Comparison of ENCODE assay signal across 1 cellular context in the genomic region with DNA sequence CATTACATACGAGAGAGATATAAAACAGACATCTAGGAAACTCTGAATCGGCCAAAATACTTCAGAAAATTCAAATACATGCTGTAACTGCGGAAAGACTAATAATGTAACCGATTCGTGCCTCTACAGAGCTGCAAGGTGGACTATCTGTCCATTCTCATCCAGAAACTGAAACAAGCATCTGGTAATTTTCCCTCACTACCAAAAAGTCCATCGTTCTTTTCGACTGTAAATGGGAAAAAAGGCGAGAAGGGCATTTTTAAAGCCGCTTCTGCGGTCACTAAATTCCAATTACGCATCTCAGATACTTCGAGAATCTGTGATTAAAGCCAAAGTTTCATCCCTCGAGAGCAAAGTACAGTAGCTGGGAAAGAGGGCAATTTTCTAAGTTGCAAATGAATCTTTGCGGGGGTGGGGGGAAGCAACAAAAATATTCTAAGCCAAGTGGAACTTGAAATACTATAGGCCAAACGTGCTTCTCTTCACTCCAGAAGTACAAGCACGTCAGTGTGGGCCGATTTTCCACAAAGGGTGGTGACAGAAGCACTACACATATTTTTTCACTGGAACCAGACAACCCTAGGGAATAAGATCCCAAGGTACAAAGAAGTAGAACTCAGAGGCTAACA.
TF ChIP-seq lines count a peak whose summit lies in the region.

No MANE protein-coding gene starts in this region.

TF ChIP-seq in HepG2, 621 proteins besides CTCF, POLR2A, EP300 and RAD21:
- TF ChIP-seq KAT8 (CRISPR knock-in tag; IDR thresholded peaks at IDR 0.05) (no peak), RARA (CRISPR knock-in tag; IDR thresholded peaks at IDR 0.05) (no peak), ZNF414 (CRISPR knock-in tag; IDR thresholded peaks at IDR 0.05) (no peak), FLYWCH1 (CRISPR knock-in tag; IDR thresholded peaks at IDR 0.05) (no peak), ZFX (CRISPR knock-in tag; IDR thresholded peaks at IDR 0.05; ENCODE audit: low read depth) (0 out of 2 replicates have a peak, but pooled peaks have one; percentile 16)
- TF ChIP-seq, protein P1, sequence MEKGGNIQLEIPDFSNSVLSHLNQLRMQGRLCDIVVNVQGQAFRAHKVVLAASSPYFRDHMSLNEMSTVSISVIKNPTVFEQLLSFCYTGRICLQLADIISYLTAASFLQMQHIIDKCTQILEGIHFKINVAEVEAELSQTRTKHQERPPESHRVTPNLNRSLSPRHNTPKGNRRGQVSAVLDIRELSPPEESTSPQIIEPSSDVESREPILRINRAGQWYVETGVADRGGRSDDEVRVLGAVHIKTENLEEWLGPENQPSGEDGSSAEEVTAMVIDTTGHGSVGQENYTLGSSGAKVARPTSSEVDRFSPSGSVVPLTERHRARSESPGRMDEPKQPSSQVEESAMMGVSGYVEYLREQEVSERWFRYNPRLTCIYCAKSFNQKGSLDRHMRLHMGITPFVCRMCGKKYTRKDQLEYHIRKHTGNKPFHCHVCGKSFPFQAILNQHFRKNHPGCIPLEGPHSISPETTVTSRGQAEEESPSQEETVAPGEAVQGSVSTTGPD (CRISPR knock-in tag; IDR thresholded peaks at IDR 0.05), result no peak
TF ChIP-seq in HepG2: peak in this region for 1.
